In genomic region chr4:25928956-25929336, GRCh38 we compare ENCODE assay signal across 11 cellular contexts. TPM values are rescaled to one million over a fixed set of nuclear protein-coding genes. Genes with fewer than 3 reads are reported as not detected.
DNase-seq lines count a peak whose midpoint lies in the region; ATAC-seq, FAIRE-seq and TF ChIP-seq lines count a peak whose summit lies in the region.
"Had no signal": no experiment of that assay in that cellular context is flagged by ENCODE, and none has a peak within 500 bp of the region (broad histone marks: within the 10 kb centered on the region; RNA-seq: fewer than 3 reads in every experiment).

No MANE protein-coding gene starts in this region.

- intact Hi-C loops in endothelial cell of umbilical vein (cut with micrococcal nuclease), result loop anchor here (5.0 kb wide), 3 partner anchors 58 to 483 kb away; partner anchors contain the start of gene RBPJ
- intact Hi-C loops in naive thymus-derived CD4-positive, alpha-beta T cell (cut with micrococcal nuclease), result loop anchor here in 1 of 2 donors (5.0 kb wide), 1 partner anchor 483 kb away; no protein-coding TSS in a partner anchor

- peak; percentile 87 for DNase-seq in CD1c-positive myeloid dendritic cell (ENCODE audit: extremely low spot score)
- peak; percentile 58 to 84 for DNase-seq in NOMO-1 (lab: John Stamatoyannopoulos, UW; ENCODE audit: unreplicated experiment in 2 of 2)
- DNase-seq in endothelial cell of umbilical vein (ENCODE audit: low read depth, low spot score), result peak; percentile 38
- DNase-seq in naive thymus-derived CD4-positive, alpha-beta T cell, result no peak
- no peak for DNase-seq in HUDEP-2 (lab: John Stamatoyannopoulos, UW; ENCODE audit: unreplicated experiment in 76 of 76)
- no peak for DNase-seq in Ammon's horn (ENCODE audit: low spot score)
- no peak for DNase-seq in activated CD8-positive, alpha-beta memory T cell treated with anti-CD3 and anti-CD28 coated beads, Interleukin-2, amount 50 U/mL, for 48 hours
- DNase-seq: H7, ovary had no signal

- no peak overlapping the region for H3K9ac ChIP-seq in endothelial cell of umbilical vein (replicated peaks; ENCODE audit: extremely low read depth, insufficient read depth, low read length)

- peaks cover 0 to 12% (median 8%) of the 10 kb centered on the region in 7 donors for H3K4me1 Mint-ChIP-seq in naive thymus-derived CD4-positive, alpha-beta T cell

- TF ChIP-seq CTCF in endothelial cell of umbilical vein (IDR thresholded peaks at IDR 0.05; ENCODE audit: extremely low read depth in 1 of 2, insufficient read depth in 1 of 2, low read depth in 1 of 2, low read length in 2 of 2), result no peak

- H3K27ac ChIP-seq in endothelial cell of umbilical vein (ENCODE audit: insufficient read depth, low read depth, low read length), result no peak overlapping the region
- no peak overlapping the region for H3K27ac ChIP-seq in naive thymus-derived CD4-positive, alpha-beta T cell (ENCODE audit: low read depth, low read length)
- H3K27ac ChIP-seq: ovary had no signal

- no peak for FAIRE-seq in endothelial cell of umbilical vein (lab: Jason Lieb, UNC)
- FAIRE-seq: colon had no signal

- H3K36me3 Mint-ChIP-seq in naive thymus-derived CD4-positive, alpha-beta T cell, result peaks cover 3 to 33% (median 19%) of the 10 kb centered on the region in 5 donors

- H3K4me2 ChIP-seq in endothelial cell of umbilical vein (ENCODE audit: insufficient read depth, low read length), result no peak overlapping the region

- TF ChIP-seq POLR2A in endothelial cell of umbilical vein (IDR thresholded peaks at IDR 0.05; ENCODE audit: low read depth, low read length), result no peak

- no peaks in the 10 kb centered on the region for H3K36me3 ChIP-seq in endothelial cell of umbilical vein (ENCODE audit: control insufficient read depth in 2 of 2, extremely low read depth in 1 of 2, insufficient read depth in 2 of 2, low read length in 2 of 2)
- H3K36me3 ChIP-seq in naive thymus-derived CD4-positive, alpha-beta T cell (ENCODE audit: control insufficient read depth in 2 of 3, insufficient read depth in 3 of 3, low read length in 3 of 3), result peaks cover 0 to 5% (median 0%) of the 10 kb centered on the region in 3 experiments
- H3K36me3 ChIP-seq: ovary had no signal

- ATAC-seq in naive thymus-derived CD4-positive, alpha-beta T cell, result peak; percentile 73
- ATAC-seq in HG03565 (IDR thresholded peaks at IDR 0.05; ENCODE audit: unreplicated experiment), result no peak

- no peaks in the 10 kb centered on the region for H3K9me3 ChIP-seq in endothelial cell of umbilical vein (replicated peaks; ENCODE audit: control insufficient read depth, insufficient read depth, low read length)
- no peaks in the 10 kb centered on the region for H3K9me3 ChIP-seq in naive thymus-derived CD4-positive, alpha-beta T cell (ENCODE audit: control insufficient read depth in 2 of 3, low read length in 3 of 3)
- H3K9me3 ChIP-seq: ovary had no signal

- no peaks in the 10 kb centered on the region for H4K20me1 ChIP-seq in endothelial cell of umbilical vein (replicated peaks; ENCODE audit: control insufficient read depth, extremely low read depth, insufficient read depth, low read length)

- H2AFZ ChIP-seq in endothelial cell of umbilical vein (ENCODE audit: low read depth, low read length), result peak overlapping the region; percentile 15

- H3K79me2 ChIP-seq in endothelial cell of umbilical vein (ENCODE audit: control insufficient read depth, insufficient read depth, low read length), result no peaks in the 10 kb centered on the region

- no peaks in the 10 kb centered on the region for H3K4me1 ChIP-seq in endothelial cell of umbilical vein (ENCODE audit: control insufficient read depth, extremely low read depth, insufficient read depth, low read length)
- peaks cover 0 to 3% of the 10 kb centered on the region in 2 donors for H3K4me1 ChIP-seq in naive thymus-derived CD4-positive, alpha-beta T cell (ENCODE audit: control insufficient read depth in 2 of 2, insufficient read depth in 2 of 2, low read length in 2 of 2)

- H3K27me3 Mint-ChIP-seq in naive thymus-derived CD4-positive, alpha-beta T cell, result no peaks in the 10 kb centered on the region

- no TSS peak for BruUV-seq in endothelial cell of umbilical vein (replicated peaks; lab: Mats Ljungman, UMichigan)

- H3K27me3 ChIP-seq in endothelial cell of umbilical vein (ENCODE audit: control insufficient read depth in 2 of 2, insufficient read depth in 2 of 2, low read length in 2 of 2), result no peaks in the 10 kb centered on the region
- no peaks in the 10 kb centered on the region for H3K27me3 ChIP-seq in naive thymus-derived CD4-positive, alpha-beta T cell (ENCODE audit: control insufficient read depth in 2 of 2, insufficient read depth in 2 of 2, low read length in 2 of 2)
- H3K27me3 ChIP-seq: ovary had no signal

- H3K9me3 Mint-ChIP-seq in naive thymus-derived CD4-positive, alpha-beta T cell, result no peaks in the 10 kb centered on the region

- dilution Hi-C loops in endothelial cell of umbilical vein (cut with MboI; ENCODE audit: extremely low pct_ligation_motif_present, low sequenced_read_pairs), result no loop called here

- H3K4me3 Mint-ChIP-seq in naive thymus-derived CD4-positive, alpha-beta T cell, result no peak overlapping the region

- CTCF ChIA-PET in endothelial cell of umbilical vein (lab: Charles Lee), result interaction anchor here (1.0 to 1.6 kb wide), 5 partner anchors 8 to 482 kb away, joined by 3 to 7 read pairs (median 4); partner anchors contain the start of gene SMIM20
- CTCF ChIA-PET in naive thymus-derived CD4-positive, alpha-beta T cell (lab: Charles Lee), result no interaction called here

- POLR2A ChIA-PET in endothelial cell of umbilical vein (lab: Charles Lee), result no interaction called here
- POLR2A ChIA-PET in naive thymus-derived CD4-positive, alpha-beta T cell (lab: Charles Lee), result no interaction called here

- H3K27ac Mint-ChIP-seq in naive thymus-derived CD4-positive, alpha-beta T cell, result no peak overlapping the region

- no peak overlapping the region for H3K4me3 ChIP-seq in endothelial cell of umbilical vein (replicated peaks in 1 of 3; ENCODE audit: insufficient read depth in 1 of 3, low read depth in 1 of 3, low read length in 3 of 3)
- H3K4me3 ChIP-seq in naive thymus-derived CD4-positive, alpha-beta T cell (ENCODE audit: low read length), result no peak overlapping the region
- H3K4me3 ChIP-seq: ovary had no signal

- no peaks in the 10 kb centered on the region for H3K9me1 ChIP-seq in endothelial cell of umbilical vein (replicated peaks; ENCODE audit: control insufficient read depth, extremely low read depth, insufficient read depth, low read length)

TF ChIP-seq in endothelial cell of umbilical vein, 7 proteins besides CTCF, POLR2A, EP300 and RAD21:
- TF ChIP-seq EZH2 (IDR thresholded peaks at IDR 0.05; ENCODE audit: borderline replicate concordance, low read depth, low read length, severe bottlenecking) (no peak), MAX (IDR thresholded peaks at IDR 0.05; ENCODE audit: insufficient read depth, insufficient read length) (no peak), POLR2AphosphoS5 (IDR thresholded peaks at IDR 0.05; ENCODE audit: insufficient read depth, low read depth, low read length) (no peak), GATA2 (IDR thresholded peaks at IDR 0.05; ENCODE audit: insufficient read depth, insufficient read length, low read depth, low read length) (no peak)

RNA-seq across cellular contexts. Expression of gene SMIM20, which starts 14.9 kb away (rescaled TPM):
- 18.1 and 19.2 TPM in 2 replicates for total RNA-seq in endothelial cell of umbilical vein
- polyA plus RNA-seq in endothelial cell of umbilical vein, result 6.8 and 10.2 TPM in 2 replicates
- polyA plus RNA-seq in endothelial cell of umbilical vein (2011; cell fraction: cytosol; rRNA removed), result 14.1 and 15.0 TPM in 2 replicates
- polyA plus RNA-seq in endothelial cell of umbilical vein (2011; cell fraction: nucleus; rRNA removed), result 4.7 and 5.9 TPM in 2 replicates
- polyA plus RNA-seq in endothelial cell of umbilical vein (2012), result 11.6 and 15.0 TPM in 2 replicates
- 1.5 and 2.1 TPM in 2 replicates for polyA minus RNA-seq in endothelial cell of umbilical vein
- 5.8 TPM for polyA minus RNA-seq in endothelial cell of umbilical vein (2011; cell fraction: cytosol; rRNA and poly(A)+ RNA removed)
- 1.9 and 4.0 TPM in 2 replicates for polyA minus RNA-seq in endothelial cell of umbilical vein (2011; cell fraction: nucleus; rRNA and poly(A)+ RNA removed)
- 10 to 100 TPM; 11.6 to 22.8 (median 14.5) TPM for total RNA-seq in naive thymus-derived CD4-positive, alpha-beta T cell
- 10 to 100 TPM; 50.6 to 67.5 TPM for polyA plus RNA-seq in naive thymus-derived CD4-positive, alpha-beta T cell

Comparison
In these comparisons a context has a peak if more than half of its experiments do, and no peak if none do; other contexts are left out.
1. DNase-seq: peak in CD1c-positive myeloid dendritic cell (single experiment), NOMO-1 (2 of 2) and endothelial cell of umbilical vein (single experiment); none in naive thymus-derived CD4-positive, alpha-beta T cell (0 of 9), HUDEP-2 (0 of 76), Ammon's horn (single experiment) and activated CD8-positive, alpha-beta memory T cell treated with anti-CD3 and anti-CD28 coated beads, Interleukin-2, amount 50 U/mL, for 48 hours (single experiment).